29 cellular contexts compared by ENCODE assay signal in the genomic region with DNA sequence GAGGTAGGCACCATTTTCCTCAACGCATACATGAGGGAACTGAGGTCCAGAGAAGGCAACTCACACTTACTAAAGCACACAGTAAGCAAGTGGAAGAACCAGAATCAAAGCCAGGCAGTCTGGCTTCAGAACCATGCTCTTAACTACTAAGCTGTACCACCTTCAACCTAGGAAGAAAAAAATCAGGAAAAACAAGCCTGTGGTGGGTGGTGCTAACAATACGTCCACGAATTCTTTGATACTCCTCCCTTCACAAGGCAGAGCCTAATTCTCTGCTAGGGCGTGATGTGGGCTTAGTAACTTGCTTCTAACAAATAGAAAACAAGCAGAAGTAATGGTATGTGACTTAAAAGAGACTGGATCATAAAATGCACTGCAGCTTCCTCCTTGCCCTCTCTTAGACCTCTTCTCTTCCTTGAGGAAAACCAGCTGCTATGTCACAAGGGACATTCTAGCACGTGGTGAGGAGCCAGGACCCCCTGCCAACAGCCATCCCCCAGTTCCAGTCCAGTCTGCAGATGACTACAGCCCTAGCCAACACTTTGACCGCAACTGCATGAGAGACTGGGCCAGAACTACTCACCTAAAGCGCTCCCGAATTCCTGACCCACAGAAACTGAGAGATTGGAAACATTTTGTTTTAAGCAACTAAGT. TPM values are rescaled to one million over a fixed set of nuclear protein-coding genes. Genes with fewer than 3 reads are reported as not detected.
DNase-seq lines count a peak whose midpoint lies in the region; ATAC-seq and TF ChIP-seq lines count a peak whose summit lies in the region.
"Had no signal": no experiment of that assay in that cellular context is flagged by ENCODE, and none has a peak within 500 bp of the region (broad histone marks: within the 10 kb centered on the region; RNA-seq: fewer than 3 reads in every experiment).

No MANE protein-coding gene starts in this region.

- H4K20me1 ChIP-seq in IMR-90 (ENCODE audit: insufficient read depth, low read length) = peaks cover 9% of the 10 kb centered on the region

- no peak overlapping the region for H3K4me2 ChIP-seq in IMR-90 (ENCODE audit: low read depth, low read length)
- H3K4me2 ChIP-seq: GM23338, PC-9 had no signal

- peak overlapping the region; percentile 44 for H2AK5ac ChIP-seq in IMR-90 (ENCODE audit: low read depth, low read length)

- H3K18ac ChIP-seq in IMR-90 (ENCODE audit: low read depth, low read length) = no peak overlapping the region

- BruUV-seq in IMR-90 (replicated peaks; lab: Mats Ljungman, UMichigan) = no TSS peak

- no peak overlapping the region for H4K8ac ChIP-seq in IMR-90 (ENCODE audit: low read depth in 2 of 2, low read length in 2 of 2)

- peaks cover 12 to 24% of the 10 kb centered on the region in 2 experiments for H3K79me1 ChIP-seq in IMR-90 (ENCODE audit: low read depth in 1 of 2, low read length in 2 of 2)

- no CpG with 5 or more reads among the region's 8 CpGs for WGBS in IMR-90 (ENCODE audit: extremely low coverage in 2 of 2, insufficient read length in 1 of 2), 2 experiments
- 76 to 89% (median 87%) methylated on average over 8 of the region's 8 CpGs for WGBS in spleen, 5 donors

- H4K5ac ChIP-seq in IMR-90 (ENCODE audit: low read depth, low read length) = no peak overlapping the region

- ATAC-seq in IMR-90 (ENCODE audit: low read depth) (no peak), left cardiac atrium (peak; percentile 40 to 77), sciatic nerve (peak; percentile 56)
- ATAC-seq: activated CD8-positive, alpha-beta memory T cell treated with anti-CD3 and anti-CD28 coated beads, Interleukin-2, amount 10 ng/mL, durations not matched to agents 7 days and 5 days; GM23338; mucosa of descending colon; natural killer cell treated with Interleukin-12 subunit alpha and Interleukin-12 subunit beta and Interleukin-15 and Interleukin-18, amount 100 ng/mL, for 72 hours; psoas muscle; SK-N-SH treated with all-trans-retinoic acid at 6 μM for 48 hours had no signal

- no peak for TF ChIP-seq CTCF in IMR-90 (conservative IDR thresholded peaks at IDR 0.05; ENCODE audit: low read depth, low read length)
- TF ChIP-seq CTCF in epithelial cell of esophagus (IDR thresholded peaks at IDR 0.05; ENCODE audit: insufficient read depth, low read depth, low read length, missing control alignments) = no peak
- no peak for TF ChIP-seq CTCF in spleen (IDR thresholded peaks at IDR 0.05 in 8 of 11, conservative IDR thresholded peaks at IDR 0.05 in 3 of 11)

- no peak for TF ChIP-seq RAD21 in IMR-90 (IDR thresholded peaks at IDR 0.05; ENCODE audit: low read length)

- peaks cover 12% of the 10 kb centered on the region for H3K9me1 ChIP-seq in IMR-90 (ENCODE audit: insufficient read depth, low read length)

- H2BK120ac ChIP-seq in IMR-90 (ENCODE audit: low read depth, low read length) = no peak overlapping the region

- DNase-seq in IMR-90 = no peak
- DNase-seq in epithelial cell of esophagus (ENCODE audit: low read depth) = peak; percentile 46
- no peak for DNase-seq in left cardiac atrium
- DNase-seq in sciatic nerve (ENCODE audit: low spot score) = no peak
- no peak for DNase-seq in EL
- DNase-seq in NCI-H2107 (lab: John Stamatoyannopoulos, UW) = no peak
- no peak for DNase-seq in NCI-H1694 treated with DMSO at 0.1 percent for 48 hours (lab: John Stamatoyannopoulos, UW)
- no peak for DNase-seq in spleen
- DNase-seq: activated CD8-positive, alpha-beta memory T cell treated with anti-CD3 and anti-CD28 coated beads, Interleukin-2, amount 10 ng/mL, durations not matched to agents 7 days and 5 days; activated naive CD4-positive, alpha-beta T cell treated with anti-CD3 and anti-CD28 coated beads for 36 hours; adrenal gland; AML-193; CD4-positive, CD25-positive, alpha-beta regulatory T cell; cerebellar nuclear complex; dorsolateral prefrontal cortex; KBM-7; mucosa of descending colon; NCI-H1105; NCI-H2029; NCI-H526 treated with DMSO at 0.1 percent for 48 hours; NK-92 treated with Interleukin-12 subunit alpha and Interleukin-12 subunit beta, amount 100 ng/mL, for 24 hours; PC-9; psoas muscle; small intestine; stimulated activated CD8-positive, alpha-beta memory T cell treated with anti-CD3 and anti-CD28 coated beads, Interleukin-4, amount 100 ng/mL, for 48 hours had no signal

- no peak overlapping the region for H3K14ac ChIP-seq in IMR-90 (replicated peaks; ENCODE audit: low read depth, low read length)

- H2BK20ac ChIP-seq in IMR-90 (ENCODE audit: low read depth, low read length) = no peak overlapping the region

- CTCF ChIA-PET in IMR-90 (lab: Yijun Ruan, JAX) = interaction anchor here (1.2 kb wide), 1 partner anchor 11 kb away, joined by 6 read pairs; no protein-coding TSS in a partner anchor

- H2BK15ac ChIP-seq in IMR-90 (ENCODE audit: low read depth, low read length) = no peak overlapping the region

- no peak overlapping the region for H3K9ac ChIP-seq in IMR-90 (ENCODE audit: low read depth, low read length)

- H3K9me3 ChIP-seq in IMR-90 (ENCODE audit: control insufficient read depth, insufficient read depth, low read length) (no peaks in the 10 kb centered on the region), spleen (peaks cover 2 to 11% (median 8%) of the 10 kb centered on the region in 8 donors)
- H3K9me3 ChIP-seq: adrenal gland, mucosa of descending colon, thoracic aorta had no signal

- no peak overlapping the region for H2BK5ac ChIP-seq in IMR-90 (ENCODE audit: low read depth, low read length, poor library complexity, severe bottlenecking)

- no peak overlapping the region for H2AFZ ChIP-seq in IMR-90 (replicated peaks; ENCODE audit: low read length, poor library complexity)
- H2AFZ ChIP-seq: GM23338, PC-9 had no signal

- no peak overlapping the region for H3K4ac ChIP-seq in IMR-90 (ENCODE audit: low read depth, low read length)

- POLR2A ChIA-PET in IMR-90 (lab: Charles Lee; ENCODE audit: unreplicated experiment) = no interaction called here

- H2AK9ac ChIP-seq in IMR-90 (replicated peaks; ENCODE audit: low read depth, low read length, poor library complexity) = no peak overlapping the region

- TF ChIP-seq POLR2A in IMR-90 (IDR thresholded peaks at IDR 0.05; ENCODE audit: low read depth, low read length) (no peak), spleen (IDR thresholded peaks at IDR 0.05) (no peak)

- no peak overlapping the region for H3K56ac ChIP-seq in IMR-90 (ENCODE audit: extremely low read depth, insufficient read depth, low read length)

- H3K27me3 ChIP-seq in IMR-90 (ENCODE audit: control insufficient read depth, insufficient read depth, low read length) = no peaks in the 10 kb centered on the region
- no peaks in the 10 kb centered on the region for H3K27me3 ChIP-seq in spleen (replicated peaks in 1 of 7)
- H3K27me3 ChIP-seq: adrenal gland, dorsolateral prefrontal cortex had no signal

- in situ Hi-C loops in IMR-90 (cut with MboI; ENCODE audit: low sequenced_read_pairs) = no loop called here

- no peak overlapping the region for H4K91ac ChIP-seq in IMR-90 (ENCODE audit: insufficient read depth, low read depth, low read length)

- peaks cover 7% of the 10 kb centered on the region; the same call in 1 of the 2 replicates for H3K36me3 ChIP-seq in IMR-90 (ENCODE audit: control insufficient read depth, insufficient read depth, low read length)
- peaks cover 0 to 35% (median 9%) of the 10 kb centered on the region in 6 donors for H3K36me3 ChIP-seq in spleen
- H3K36me3 ChIP-seq: adrenal gland, thoracic aorta had no signal

- H3K23ac ChIP-seq in IMR-90 (ENCODE audit: low read depth, low read length) = peak overlapping the region; percentile 7; the same call in 1 of the 2 replicates

- H3K27ac ChIP-seq in IMR-90 (ENCODE audit: insufficient read depth, low read length) = no peak overlapping the region
- H3K27ac ChIP-seq in spleen = no peak overlapping the region
- H3K27ac ChIP-seq: dorsolateral prefrontal cortex, PC-9, psoas muscle, thoracic aorta had no signal

- H3K4me3 ChIP-seq in IMR-90 (ENCODE audit: insufficient read depth, low read depth, low read length) (no peak overlapping the region), epithelial cell of esophagus (ENCODE audit: low read length) (no peak overlapping the region), spleen (no peak overlapping the region)
- H3K4me3 ChIP-seq: adrenal gland, dorsolateral prefrontal cortex, GM23338, mucosa of descending colon, PC-9, psoas muscle, thoracic aorta had no signal

- dilution Hi-C loops in IMR-90 (cut with HindIII; ENCODE audit: low sequenced_read_pairs, unreplicated experiment) = no loop called here

- intact Hi-C loops in IMR-90 (cut with micrococcal nuclease) (no loop called here), left cardiac atrium (cut with DNase I) (no loop called here), sciatic nerve (cut with DNase I) (no loop called here), spleen (cut with DNase I; ENCODE audit: low total_unique reads) (no loop called here)

- H3K4me1 ChIP-seq in IMR-90 (ENCODE audit: control insufficient read depth, insufficient read depth, low read length) (peaks cover 10% of the 10 kb centered on the region), spleen (no peaks in the 10 kb centered on the region)
- H3K4me1 ChIP-seq: adrenal gland, psoas muscle had no signal

TF ChIP-seq in IMR-90, 13 proteins besides CTCF, POLR2A, EP300 and RAD21:
- no peak for TF ChIP-seq RFX5 (IDR thresholded peaks at IDR 0.05; ENCODE audit: low read depth, low read length)
- no peak for TF ChIP-seq CEBPB (IDR thresholded peaks at IDR 0.05; ENCODE audit: low read depth, low read length)
- no peak for TF ChIP-seq MXI1 (IDR thresholded peaks at IDR 0.05; ENCODE audit: borderline replicate concordance, low read depth, low read length)
- TF ChIP-seq, protein P1, sequence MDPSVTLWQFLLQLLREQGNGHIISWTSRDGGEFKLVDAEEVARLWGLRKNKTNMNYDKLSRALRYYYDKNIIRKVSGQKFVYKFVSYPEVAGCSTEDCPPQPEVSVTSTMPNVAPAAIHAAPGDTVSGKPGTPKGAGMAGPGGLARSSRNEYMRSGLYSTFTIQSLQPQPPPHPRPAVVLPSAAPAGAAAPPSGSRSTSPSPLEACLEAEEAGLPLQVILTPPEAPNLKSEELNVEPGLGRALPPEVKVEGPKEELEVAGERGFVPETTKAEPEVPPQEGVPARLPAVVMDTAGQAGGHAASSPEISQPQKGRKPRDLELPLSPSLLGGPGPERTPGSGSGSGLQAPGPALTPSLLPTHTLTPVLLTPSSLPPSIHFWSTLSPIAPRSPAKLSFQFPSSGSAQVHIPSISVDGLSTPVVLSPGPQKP (IDR thresholded peaks at IDR 0.05; ENCODE audit: borderline replicate concordance, low read depth, low read length) = no peak
- TF ChIP-seq NFE2L2 (IDR thresholded peaks at IDR 0.05; ENCODE audit: low read depth, low read length) = no peak
TF ChIP-seq in IMR-90: peak in this region for 0.

RNA-seq across cellular contexts. Expression of a gene that starts 36.8 kb away (rescaled TPM):
- total RNA-seq in IMR-90 (2012; rRNA removed) = 22.6 and 35.8 TPM in 2 replicates
- 18.6 and 21.5 TPM in 2 replicates for polyA plus RNA-seq in IMR-90 (2012; rRNA removed)
- 4.9 TPM in 2 replicates for polyA plus RNA-seq in IMR-90 (2012; cell fraction: cytosol; rRNA removed)
- polyA plus RNA-seq in IMR-90 (2012; cell fraction: nucleus; rRNA removed; ENCODE audit: low replicate concordance) = 3.4 and 15.4 TPM in 2 replicates
- 10 to 100 TPM; 26.6 to 34.6 TPM for total RNA-seq in left cardiac atrium
- total RNA-seq in sciatic nerve = 27.9 TPM
- total RNA-seq in spleen = 10 to 100 TPM; 16.6 to 26.6 (median 21.4) TPM
- polyA plus RNA-seq in spleen = 10 to 100 TPM in 1 of 3 donors, 1 to 10 TPM in 2; 6.0 to 10.4 (median 9.6) TPM
